In the genomic region with DNA sequence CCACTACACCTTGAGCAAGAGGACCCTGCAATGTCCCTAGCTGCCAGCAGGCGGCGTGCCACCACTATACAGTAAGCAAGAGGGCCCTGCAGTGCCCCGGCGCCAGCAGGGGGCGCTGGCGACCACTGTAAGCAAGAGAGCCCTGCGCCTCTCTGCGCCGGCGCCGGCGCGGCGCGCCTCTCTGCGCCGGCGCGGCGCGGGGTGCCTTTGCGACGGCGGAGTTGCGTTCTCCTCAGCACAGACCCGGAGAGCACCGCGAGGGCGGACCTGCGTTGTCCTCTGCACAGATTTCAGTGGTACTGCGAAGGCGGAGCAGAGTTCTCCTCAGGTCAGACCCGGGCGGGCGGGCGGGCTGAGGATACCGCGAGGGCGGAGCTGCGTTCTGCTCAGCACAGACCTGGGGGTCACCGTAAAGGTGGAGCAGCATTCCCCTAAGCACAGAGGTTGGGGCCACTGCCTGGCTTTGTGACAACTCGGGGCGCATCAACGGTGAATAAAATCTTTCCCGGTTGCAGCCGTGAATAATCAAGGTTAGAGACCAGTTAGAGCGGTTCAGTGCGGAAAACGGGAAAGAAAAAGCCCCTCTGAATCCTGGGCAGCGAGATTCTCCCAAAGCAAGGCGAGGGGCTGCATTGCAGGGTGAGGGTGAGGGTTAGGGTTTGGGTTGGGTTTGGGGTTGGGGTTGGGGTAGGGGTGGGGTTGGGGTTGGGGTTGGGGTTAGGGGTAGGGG, we compare ENCODE assay signal across 1 cellular context.
TF ChIP-seq lines count a peak whose summit lies in the region.

No MANE protein-coding gene starts in this region.

TF ChIP-seq in H1, 55 proteins besides CTCF, POLR2A, EP300 and RAD21 (continued from another document):
- TF ChIP-seq TAF7 (optimal IDR thresholded peaks at IDR 0.05; ENCODE audit: borderline replicate concordance, low read depth, low read length) = peak; percentile 74
